ENCODE assay signal across 8 cellular contexts in genomic region chr9:113620377-113621161, GRCh38.
DNase-seq lines count a peak whose midpoint lies in the region; ATAC-seq, FAIRE-seq and TF ChIP-seq lines count a peak whose summit lies in the region.

No MANE protein-coding gene starts in this region.

- H3K9me3 ChIP-seq in keratinocyte (ENCODE audit: control insufficient read depth, low read depth, low read length) = no peaks in the 10 kb centered on the region

- peak; percentile 96 for DNase-seq in EH (ENCODE audit: low read depth)
- DNase-seq in NCI-H1092 (lab: John Stamatoyannopoulos, UW) = peak; percentile 35
- DNase-seq in MCF 10A (ENCODE audit: unreplicated experiment) = peak; percentile 68
- peak; percentile 32 for DNase-seq in keratinocyte (ENCODE audit: low read depth, low spot score)
- DNase-seq in stimulated activated CD8-positive, alpha-beta memory T cell treated with anti-CD3 and anti-CD28 coated beads, Interleukin-7, amount 100 ng/mL, for 48 hours (ENCODE audit: extremely low read depth in 1 of 2, low read depth in 1 of 2) = peak; percentile 37 to 51
- DNase-seq in COR-L47 (lab: John Stamatoyannopoulos, UW) = no peak

- H3K9me1 ChIP-seq in keratinocyte (ENCODE audit: control insufficient read depth, extremely low read depth, insufficient read depth, low read length) = no peaks in the 10 kb centered on the region

- H3K9me3 Mint-ChIP-seq in MCF 10A (ENCODE audit: unreplicated experiment) = peaks cover 6% of the 10 kb centered on the region

- FAIRE-seq in keratinocyte (lab: Jason Lieb, UNC) = peak; percentile 95

- no peaks in the 10 kb centered on the region for H4K20me1 ChIP-seq in keratinocyte (ENCODE audit: control insufficient read depth, extremely low read depth, insufficient read depth, low read length)

- peak overlapping the region; percentile 37 for H3K9ac ChIP-seq in keratinocyte (ENCODE audit: control insufficient read depth, extremely low read depth, insufficient read depth, low read length)

- H3K27ac ChIP-seq in keratinocyte (ENCODE audit: control insufficient read depth, insufficient read depth, low read length) = peak overlapping the region; percentile 74

- TF ChIP-seq CTCF in MCF 10A (IDR thresholded peaks at IDR 0.05; ENCODE audit: unreplicated experiment) (no peak), keratinocyte (optimal IDR thresholded peaks at IDR 0.05 in 1 of 3, IDR thresholded peaks at IDR 0.05 in 1 of 3, conservative IDR thresholded peaks at IDR 0.05 in 1 of 3; ENCODE audit: extremely low read depth in 1 of 3, insufficient read depth in 2 of 3, low read length in 3 of 3) (no peak)

- POLR2A ChIA-PET in MCF 10A (lab: Yijun Ruan, JAX) = no interaction called here

- dilution Hi-C loops in keratinocyte (cut with MboI; ENCODE audit: extremely low pct_ligation_motif_present, low sequenced_read_pairs) = no loop called here

- ATAC-seq in HG03439 (IDR thresholded peaks at IDR 0.05; ENCODE audit: unreplicated experiment) (no peak), GM19455 (IDR thresholded peaks at IDR 0.05; ENCODE audit: unreplicated experiment) (no peak)

- CTCF ChIA-PET in MCF 10A (lab: Yijun Ruan, JAX) = interaction anchor here (5.1 kb wide), 1 partner anchor 35 kb away, joined by 21 read pairs; no protein-coding TSS in a partner anchor

- H3K4me1 ChIP-seq in keratinocyte (ENCODE audit: control insufficient read depth, extremely low read depth, insufficient read depth, low read length) = peaks cover 43% of the 10 kb centered on the region

- H3K4me3 ChIP-seq in keratinocyte (ENCODE audit: control insufficient read depth in 2 of 3, extremely low read depth in 1 of 3, insufficient read depth in 2 of 3, low read depth in 1 of 3, low read length in 3 of 3) = no peak overlapping the region

- H3K27ac Mint-ChIP-seq in MCF 10A (ENCODE audit: low read depth, unreplicated experiment) = peak overlapping the region; percentile 35

- peak overlapping the region; percentile 85 for H2AFZ ChIP-seq in keratinocyte (ENCODE audit: control insufficient read depth, low read length)

- no TSS peak for BruUV-seq in MCF 10A (replicated peaks; lab: Mats Ljungman, UMichigan)

- H3K36me3 Mint-ChIP-seq in MCF 10A (ENCODE audit: insufficient read depth, unreplicated experiment) = no peaks in the 10 kb centered on the region

- H3K4me3 Mint-ChIP-seq in MCF 10A (ENCODE audit: unreplicated experiment) = no peak overlapping the region

- H3K79me2 ChIP-seq in keratinocyte (ENCODE audit: control insufficient read depth, insufficient read depth, low read length) = no peaks in the 10 kb centered on the region

- no peaks in the 10 kb centered on the region for H3K27me3 ChIP-seq in keratinocyte (ENCODE audit: control insufficient read depth, extremely low read depth, insufficient read depth, low read length)

- intact Hi-C loops in MCF 10A (cut with micrococcal nuclease) = no loop called here

- H3K27me3 Mint-ChIP-seq in MCF 10A (ENCODE audit: insufficient read depth, unreplicated experiment) = no peaks in the 10 kb centered on the region

- peak overlapping the region; percentile 58 for H3K4me2 ChIP-seq in keratinocyte (ENCODE audit: control insufficient read depth, extremely low read depth, insufficient read depth, low read depth, low read length)

- no peaks in the 10 kb centered on the region for H3K36me3 ChIP-seq in keratinocyte (ENCODE audit: control insufficient read depth in 2 of 2, extremely low read depth in 1 of 2, insufficient read depth in 2 of 2, low read length in 2 of 2)

- peaks cover 4% of the 10 kb centered on the region for H3K4me1 Mint-ChIP-seq in MCF 10A (ENCODE audit: insufficient read depth, unreplicated experiment)
